ENCODE assay signal across 1 cellular context in the genomic region with DNA sequence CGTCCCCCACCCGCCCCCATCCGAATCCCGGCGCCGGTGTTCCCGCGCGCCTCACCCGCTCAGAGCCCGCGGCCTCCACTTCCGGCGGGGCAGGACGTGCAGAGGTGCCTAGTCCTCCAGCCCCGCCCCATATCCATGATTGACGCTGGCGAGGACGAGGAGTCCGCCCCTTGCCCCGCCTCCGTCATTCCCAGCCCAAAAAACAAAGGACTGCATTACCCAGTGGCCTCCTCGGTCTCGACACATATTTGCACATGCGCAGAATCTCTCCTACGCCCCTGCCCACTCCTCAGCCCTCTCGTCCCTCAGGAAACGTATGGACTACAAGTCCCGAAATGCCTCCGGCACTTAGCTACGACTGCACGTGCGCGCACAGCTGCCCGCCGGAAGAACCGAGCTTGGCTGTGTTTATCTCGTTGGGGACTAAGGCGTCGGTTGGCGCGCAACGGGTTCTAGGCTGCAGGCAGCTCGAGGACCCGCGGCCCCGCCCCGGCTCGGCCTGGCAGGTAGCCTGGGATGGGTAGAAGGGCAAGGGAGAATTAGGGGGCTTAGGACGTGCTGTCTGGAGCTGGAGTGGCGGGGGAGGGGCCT.
TF ChIP-seq lines count a peak whose summit lies in the region.

A gene with protein sequence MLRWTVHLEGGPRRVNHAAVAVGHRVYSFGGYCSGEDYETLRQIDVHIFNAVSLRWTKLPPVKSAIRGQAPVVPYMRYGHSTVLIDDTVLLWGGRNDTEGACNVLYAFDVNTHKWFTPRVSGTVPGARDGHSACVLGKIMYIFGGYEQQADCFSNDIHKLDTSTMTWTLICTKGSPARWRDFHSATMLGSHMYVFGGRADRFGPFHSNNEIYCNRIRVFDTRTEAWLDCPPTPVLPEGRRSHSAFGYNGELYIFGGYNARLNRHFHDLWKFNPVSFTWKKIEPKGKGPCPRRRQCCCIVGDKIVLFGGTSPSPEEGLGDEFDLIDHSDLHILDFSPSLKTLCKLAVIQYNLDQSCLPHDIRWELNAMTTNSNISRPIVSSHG (plus strand): TSS at position 407 of the 591 bp plus-strand sequence. CDS start 2,944 bp downstream, outside the sequence.
A gene (minus strand): TSS at position 104 of the 591 bp plus-strand sequence. CDS start 133 bp downstream, outside the sequence.

TF ChIP-seq in K562, 482 proteins besides CTCF, POLR2A, EP300 and RAD21 (continued from another document and continues in another):
- TF ChIP-seq, protein P1, sequence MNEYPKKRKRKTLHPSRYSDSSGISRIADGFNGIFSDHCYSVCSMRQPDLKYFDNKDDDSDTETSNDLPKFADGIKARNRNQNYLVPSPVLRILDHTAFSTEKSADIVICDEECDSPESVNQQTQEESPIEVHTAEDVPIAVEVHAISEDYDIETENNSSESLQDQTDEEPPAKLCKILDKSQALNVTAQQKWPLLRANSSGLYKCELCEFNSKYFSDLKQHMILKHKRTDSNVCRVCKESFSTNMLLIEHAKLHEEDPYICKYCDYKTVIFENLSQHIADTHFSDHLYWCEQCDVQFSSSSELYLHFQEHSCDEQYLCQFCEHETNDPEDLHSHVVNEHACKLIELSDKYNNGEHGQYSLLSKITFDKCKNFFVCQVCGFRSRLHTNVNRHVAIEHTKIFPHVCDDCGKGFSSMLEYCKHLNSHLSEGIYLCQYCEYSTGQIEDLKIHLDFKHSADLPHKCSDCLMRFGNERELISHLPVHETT (CRISPR knock-in tag; conservative IDR thresholded peaks at IDR 0.05 in 1 of 2, IDR thresholded peaks at IDR 0.05 in 1 of 2), result peak in 1 of 2 experiments; percentile 87; a peak in 2 of 4 replicates
- TF ChIP-seq ZNF707 (CRISPR knock-in tag; conservative IDR thresholded peaks at IDR 0.05), result no peak
- TF ChIP-seq PHB2 (IDR thresholded peaks at IDR 0.05; ENCODE audit: low read depth), result no peak
- TF ChIP-seq, protein P2, sequence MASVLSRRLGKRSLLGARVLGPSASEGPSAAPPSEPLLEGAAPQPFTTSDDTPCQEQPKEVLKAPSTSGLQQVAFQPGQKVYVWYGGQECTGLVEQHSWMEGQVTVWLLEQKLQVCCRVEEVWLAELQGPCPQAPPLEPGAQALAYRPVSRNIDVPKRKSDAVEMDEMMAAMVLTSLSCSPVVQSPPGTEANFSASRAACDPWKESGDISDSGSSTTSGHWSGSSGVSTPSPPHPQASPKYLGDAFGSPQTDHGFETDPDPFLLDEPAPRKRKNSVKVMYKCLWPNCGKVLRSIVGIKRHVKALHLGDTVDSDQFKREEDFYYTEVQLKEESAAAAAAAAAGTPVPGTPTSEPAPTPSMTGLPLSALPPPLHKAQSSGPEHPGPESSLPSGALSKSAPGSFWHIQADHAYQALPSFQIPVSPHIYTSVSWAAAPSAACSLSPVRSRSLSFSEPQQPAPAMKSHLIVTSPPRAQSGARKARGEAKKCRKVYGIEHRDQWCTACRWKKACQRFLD (CRISPR knock-in tag; IDR thresholded peaks at IDR 0.05), result no peak
- TF ChIP-seq SIX5 (IDR thresholded peaks at IDR 0.05; ENCODE audit: borderline replicate concordance in 1 of 2, insufficient read depth in 1 of 2, low read depth in 1 of 2, low read length in 2 of 2), result peak; percentile 79 to 89
- peak; percentile 66; the same call in 1 of the 2 replicates for TF ChIP-seq RAD51 (IDR thresholded peaks at IDR 0.05; ENCODE audit: borderline replicate concordance, low read depth)
- no peak for TF ChIP-seq ZNF507 (tag; conservative IDR thresholded peaks at IDR 0.05)
- no peak for TF ChIP-seq ZNF354B (CRISPR knock-in tag; IDR thresholded peaks at IDR 0.05)
- TF ChIP-seq SMARCE1 (IDR thresholded peaks at IDR 0.05), result no peak
- TF ChIP-seq, protein P3, sequence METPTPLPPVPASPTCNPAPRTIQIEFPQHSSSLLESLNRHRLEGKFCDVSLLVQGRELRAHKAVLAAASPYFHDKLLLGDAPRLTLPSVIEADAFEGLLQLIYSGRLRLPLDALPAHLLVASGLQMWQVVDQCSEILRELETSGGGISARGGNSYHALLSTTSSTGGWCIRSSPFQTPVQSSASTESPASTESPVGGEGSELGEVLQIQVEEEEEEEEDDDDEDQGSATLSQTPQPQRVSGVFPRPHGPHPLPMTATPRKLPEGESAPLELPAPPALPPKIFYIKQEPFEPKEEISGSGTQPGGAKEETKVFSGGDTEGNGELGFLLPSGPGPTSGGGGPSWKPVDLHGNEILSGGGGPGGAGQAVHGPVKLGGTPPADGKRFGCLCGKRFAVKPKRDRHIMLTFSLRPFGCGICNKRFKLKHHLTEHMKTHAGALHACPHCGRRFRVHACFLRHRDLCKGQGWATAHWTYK (CRISPR knock-in tag; IDR thresholded peaks at IDR 0.05), result no peak
- no peak for TF ChIP-seq SPI1 (IDR thresholded peaks at IDR 0.05; ENCODE audit: borderline replicate concordance, low read depth, low read length)
- TF ChIP-seq, protein P4, sequence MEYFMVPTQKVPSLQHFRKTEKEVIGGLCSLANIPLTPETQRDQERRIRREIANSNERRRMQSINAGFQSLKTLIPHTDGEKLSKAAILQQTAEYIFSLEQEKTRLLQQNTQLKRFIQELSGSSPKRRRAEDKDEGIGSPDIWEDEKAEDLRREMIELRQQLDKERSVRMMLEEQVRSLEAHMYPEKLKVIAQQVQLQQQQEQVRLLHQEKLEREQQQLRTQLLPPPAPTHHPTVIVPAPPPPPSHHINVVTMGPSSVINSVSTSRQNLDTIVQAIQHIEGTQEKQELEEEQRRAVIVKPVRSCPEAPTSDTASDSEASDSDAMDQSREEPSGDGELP (CRISPR knock-in tag; IDR thresholded peaks at IDR 0.05; ENCODE audit: borderline replicate concordance), result peak; percentile 99
- TF ChIP-seq HNRNPLL (IDR thresholded peaks at IDR 0.05; ENCODE audit: low read depth, low read length, poor library complexity, severe bottlenecking), result no peak
- no peak for TF ChIP-seq TAF7 (tag; IDR thresholded peaks at IDR 0.05)
- TF ChIP-seq TFAM (CRISPR knock-in tag; conservative IDR thresholded peaks at IDR 0.05), result no peak
- TF ChIP-seq, protein P5, sequence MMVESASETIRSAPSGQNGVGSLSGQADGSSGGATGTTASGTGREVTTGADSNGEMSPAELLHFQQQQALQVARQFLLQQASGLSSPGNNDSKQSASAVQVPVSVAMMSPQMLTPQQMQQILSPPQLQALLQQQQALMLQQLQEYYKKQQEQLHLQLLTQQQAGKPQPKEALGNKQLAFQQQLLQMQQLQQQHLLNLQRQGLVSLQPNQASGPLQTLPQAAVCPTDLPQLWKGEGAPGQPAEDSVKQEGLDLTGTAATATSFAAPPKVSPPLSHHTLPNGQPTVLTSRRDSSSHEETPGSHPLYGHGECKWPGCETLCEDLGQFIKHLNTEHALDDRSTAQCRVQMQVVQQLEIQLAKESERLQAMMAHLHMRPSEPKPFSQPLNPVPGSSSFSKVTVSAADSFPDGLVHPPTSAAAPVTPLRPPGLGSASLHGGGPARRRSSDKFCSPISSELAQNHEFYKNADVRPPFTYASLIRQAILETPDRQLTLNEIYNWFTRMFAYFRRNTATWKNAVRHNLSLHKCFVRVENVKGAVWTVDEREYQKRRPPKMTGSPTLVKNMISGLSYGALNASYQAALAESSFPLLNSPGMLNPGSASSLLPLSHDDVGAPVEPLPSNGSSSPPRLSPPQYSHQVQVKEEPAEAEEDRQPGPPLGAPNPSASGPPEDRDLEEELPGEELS (CRISPR knock-in tag; IDR thresholded peaks at IDR 0.05; ENCODE audit: borderline replicate concordance), result no peak
- TF ChIP-seq BHLHE40 (IDR thresholded peaks at IDR 0.05; ENCODE audit: low read length), result peak; percentile 100
- TF ChIP-seq PYGO2 (tag; IDR thresholded peaks at IDR 0.05), result no peak
- TF ChIP-seq CREB1 (IDR thresholded peaks at IDR 0.05), result peak; percentile 91
- peak; percentile 91 for TF ChIP-seq CREB1 (CRISPR knock-in tag; IDR thresholded peaks at IDR 0.05)
- no peak for TF ChIP-seq PRMT5 (CRISPR knock-in tag; IDR thresholded peaks at IDR 0.05)
- no peak for TF ChIP-seq RBM39 (optimal IDR thresholded peaks at IDR 0.05; ENCODE audit: low read depth, low read length)
- no peak for TF ChIP-seq GABPB2 (CRISPR knock-in tag; conservative IDR thresholded peaks at IDR 0.05)
- peak; percentile 96 for TF ChIP-seq CREM (IDR thresholded peaks at IDR 0.05; ENCODE audit: low read depth)
- TF ChIP-seq IRF2 (CRISPR knock-in tag; IDR thresholded peaks at IDR 0.05), result no peak
- no peak for TF ChIP-seq JUNB (CRISPR knock-in tag; conservative IDR thresholded peaks at IDR 0.05)
- TF ChIP-seq, protein P6, sequence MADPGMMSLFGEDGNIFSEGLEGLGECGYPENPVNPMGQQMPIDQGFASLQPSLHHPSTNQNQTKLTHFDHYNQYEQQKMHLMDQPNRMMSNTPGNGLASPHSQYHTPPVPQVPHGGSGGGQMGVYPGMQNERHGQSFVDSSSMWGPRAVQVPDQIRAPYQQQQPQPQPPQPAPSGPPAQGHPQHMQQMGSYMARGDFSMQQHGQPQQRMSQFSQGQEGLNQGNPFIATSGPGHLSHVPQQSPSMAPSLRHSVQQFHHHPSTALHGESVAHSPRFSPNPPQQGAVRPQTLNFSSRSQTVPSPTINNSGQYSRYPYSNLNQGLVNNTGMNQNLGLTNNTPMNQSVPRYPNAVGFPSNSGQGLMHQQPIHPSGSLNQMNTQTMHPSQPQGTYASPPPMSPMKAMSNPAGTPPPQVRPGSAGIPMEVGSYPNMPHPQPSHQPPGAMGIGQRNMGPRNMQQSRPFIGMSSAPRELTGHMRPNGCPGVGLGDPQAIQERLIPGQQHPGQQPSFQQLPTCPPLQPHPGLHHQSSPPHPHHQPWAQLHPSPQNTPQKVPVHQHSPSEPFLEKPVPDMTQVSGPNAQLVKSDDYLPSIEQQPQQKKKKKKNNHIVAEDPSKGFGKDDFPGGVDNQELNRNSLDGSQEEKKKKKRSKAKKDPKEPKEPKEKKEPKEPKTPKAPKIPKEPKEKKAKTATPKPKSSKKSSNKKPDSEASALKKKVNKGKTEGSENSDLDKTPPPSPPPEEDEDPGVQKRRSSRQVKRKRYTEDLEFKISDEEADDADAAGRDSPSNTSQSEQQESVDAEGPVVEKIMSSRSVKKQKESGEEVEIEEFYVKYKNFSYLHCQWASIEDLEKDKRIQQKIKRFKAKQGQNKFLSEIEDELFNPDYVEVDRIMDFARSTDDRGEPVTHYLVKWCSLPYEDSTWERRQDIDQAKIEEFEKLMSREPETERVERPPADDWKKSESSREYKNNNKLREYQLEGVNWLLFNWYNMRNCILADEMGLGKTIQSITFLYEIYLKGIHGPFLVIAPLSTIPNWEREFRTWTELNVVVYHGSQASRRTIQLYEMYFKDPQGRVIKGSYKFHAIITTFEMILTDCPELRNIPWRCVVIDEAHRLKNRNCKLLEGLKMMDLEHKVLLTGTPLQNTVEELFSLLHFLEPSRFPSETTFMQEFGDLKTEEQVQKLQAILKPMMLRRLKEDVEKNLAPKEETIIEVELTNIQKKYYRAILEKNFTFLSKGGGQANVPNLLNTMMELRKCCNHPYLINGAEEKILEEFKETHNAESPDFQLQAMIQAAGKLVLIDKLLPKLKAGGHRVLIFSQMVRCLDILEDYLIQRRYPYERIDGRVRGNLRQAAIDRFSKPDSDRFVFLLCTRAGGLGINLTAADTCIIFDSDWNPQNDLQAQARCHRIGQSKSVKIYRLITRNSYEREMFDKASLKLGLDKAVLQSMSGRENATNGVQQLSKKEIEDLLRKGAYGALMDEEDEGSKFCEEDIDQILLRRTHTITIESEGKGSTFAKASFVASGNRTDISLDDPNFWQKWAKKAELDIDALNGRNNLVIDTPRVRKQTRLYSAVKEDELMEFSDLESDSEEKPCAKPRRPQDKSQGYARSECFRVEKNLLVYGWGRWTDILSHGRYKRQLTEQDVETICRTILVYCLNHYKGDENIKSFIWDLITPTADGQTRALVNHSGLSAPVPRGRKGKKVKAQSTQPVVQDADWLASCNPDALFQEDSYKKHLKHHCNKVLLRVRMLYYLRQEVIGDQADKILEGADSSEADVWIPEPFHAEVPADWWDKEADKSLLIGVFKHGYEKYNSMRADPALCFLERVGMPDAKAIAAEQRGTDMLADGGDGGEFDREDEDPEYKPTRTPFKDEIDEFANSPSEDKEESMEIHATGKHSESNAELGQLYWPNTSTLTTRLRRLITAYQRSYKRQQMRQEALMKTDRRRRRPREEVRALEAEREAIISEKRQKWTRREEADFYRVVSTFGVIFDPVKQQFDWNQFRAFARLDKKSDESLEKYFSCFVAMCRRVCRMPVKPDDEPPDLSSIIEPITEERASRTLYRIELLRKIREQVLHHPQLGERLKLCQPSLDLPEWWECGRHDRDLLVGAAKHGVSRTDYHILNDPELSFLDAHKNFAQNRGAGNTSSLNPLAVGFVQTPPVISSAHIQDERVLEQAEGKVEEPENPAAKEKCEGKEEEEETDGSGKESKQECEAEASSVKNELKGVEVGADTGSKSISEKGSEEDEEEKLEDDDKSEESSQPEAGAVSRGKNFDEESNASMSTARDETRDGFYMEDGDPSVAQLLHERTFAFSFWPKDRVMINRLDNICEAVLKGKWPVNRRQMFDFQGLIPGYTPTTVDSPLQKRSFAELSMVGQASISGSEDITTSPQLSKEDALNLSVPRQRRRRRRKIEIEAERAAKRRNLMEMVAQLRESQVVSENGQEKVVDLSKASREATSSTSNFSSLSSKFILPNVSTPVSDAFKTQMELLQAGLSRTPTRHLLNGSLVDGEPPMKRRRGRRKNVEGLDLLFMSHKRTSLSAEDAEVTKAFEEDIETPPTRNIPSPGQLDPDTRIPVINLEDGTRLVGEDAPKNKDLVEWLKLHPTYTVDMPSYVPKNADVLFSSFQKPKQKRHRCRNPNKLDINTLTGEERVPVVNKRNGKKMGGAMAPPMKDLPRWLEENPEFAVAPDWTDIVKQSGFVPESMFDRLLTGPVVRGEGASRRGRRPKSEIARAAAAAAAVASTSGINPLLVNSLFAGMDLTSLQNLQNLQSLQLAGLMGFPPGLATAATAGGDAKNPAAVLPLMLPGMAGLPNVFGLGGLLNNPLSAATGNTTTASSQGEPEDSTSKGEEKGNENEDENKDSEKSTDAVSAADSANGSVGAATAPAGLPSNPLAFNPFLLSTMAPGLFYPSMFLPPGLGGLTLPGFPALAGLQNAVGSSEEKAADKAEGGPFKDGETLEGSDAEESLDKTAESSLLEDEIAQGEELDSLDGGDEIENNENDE (IDR thresholded peaks at IDR 0.05; ENCODE audit: low read depth, low read length), result no peak
- TF ChIP-seq TOE1 (IDR thresholded peaks at IDR 0.05; ENCODE audit: borderline replicate concordance), result no peak; the same call in none of the 2 replicates
- TF ChIP-seq TOE1 (CRISPR knock-in tag; IDR thresholded peaks at IDR 0.05; ENCODE audit: borderline replicate concordance, low read depth), result no peak
- TF ChIP-seq, protein P7, sequence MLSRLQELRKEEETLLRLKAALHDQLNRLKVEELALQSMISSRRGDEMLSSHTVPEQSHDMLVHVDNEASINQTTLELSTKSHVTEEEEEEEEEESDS (CRISPR knock-in tag; IDR thresholded peaks at IDR 0.05), result no peak
- no peak; the same call in 1 of the 2 replicates for TF ChIP-seq NCOR1 (IDR thresholded peaks at IDR 0.05)
- TF ChIP-seq SREBF2 (CRISPR knock-in tag; IDR thresholded peaks at IDR 0.05), result no peak
- no peak for TF ChIP-seq SMARCC2 (IDR thresholded peaks at IDR 0.05; ENCODE audit: low read depth)
- no peak for TF ChIP-seq NFIX (CRISPR knock-in tag; IDR thresholded peaks at IDR 0.05; ENCODE audit: low read depth)
- peak; percentile 90 for TF ChIP-seq EP400 (IDR thresholded peaks at IDR 0.05)
- TF ChIP-seq ZFP30 (CRISPR knock-in tag; IDR thresholded peaks at IDR 0.05; ENCODE audit: borderline replicate concordance), result no peak
- TF ChIP-seq ZNF253 (CRISPR knock-in tag; conservative IDR thresholded peaks at IDR 0.05), result no peak
- TF ChIP-seq SIN3A (IDR thresholded peaks at IDR 0.05; ENCODE audit: borderline replicate concordance in 2 of 2, control insufficient read depth in 1 of 2, low read depth in 2 of 2, low read length in 2 of 2), result peak; percentile 92 to 96
